28 cellular contexts compared by ENCODE assay signal in the genomic region with DNA sequence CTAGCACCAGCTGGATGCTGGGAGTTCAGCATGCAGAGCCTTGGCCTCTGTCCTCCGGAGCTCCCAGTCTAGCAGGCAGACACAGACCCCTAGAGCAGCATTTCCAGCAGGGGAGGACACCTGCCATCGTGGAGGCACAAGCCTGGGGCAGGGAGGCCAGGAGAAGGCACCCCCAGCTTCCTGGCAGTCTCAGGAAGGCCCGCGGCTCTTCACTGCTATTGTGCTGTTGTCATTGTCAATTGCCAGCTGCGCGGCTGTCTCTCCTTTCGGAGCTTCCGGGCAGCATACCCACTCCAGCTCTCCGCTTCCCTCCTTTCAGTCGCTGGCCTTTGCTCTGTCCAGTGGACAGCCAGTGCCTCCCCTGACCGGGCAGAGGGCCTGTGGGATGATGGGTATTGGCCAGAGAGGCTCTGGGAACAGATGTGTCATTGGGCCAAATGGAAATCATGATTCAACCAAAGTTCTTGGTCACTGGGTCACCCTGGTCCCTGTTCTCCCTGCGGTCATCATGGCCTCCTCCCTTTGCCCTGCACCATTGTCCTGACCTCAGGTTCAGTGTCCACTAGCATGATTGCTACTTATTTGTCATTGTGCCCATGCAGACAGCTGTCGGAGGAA.
A peak's percentile ranks its signal among the peaks of the same experiment; 100 is the strongest.
DNase-seq lines count a peak whose midpoint lies in the region; FAIRE-seq and TF ChIP-seq lines count a peak whose summit lies in the region.
"Had no signal": no experiment of that assay in that cellular context is flagged by ENCODE, and none has a peak within 500 bp of the region (broad histone marks: within the 10 kb centered on the region; RNA-seq: fewer than 3 reads in every experiment).

No MANE protein-coding gene starts in this region.

- H3K27me3 ChIP-seq in iPS-15b (ENCODE audit: control insufficient read depth, insufficient read depth, low read length): no peaks in the 10 kb centered on the region
- no peaks in the 10 kb centered on the region for H3K27me3 ChIP-seq in neural progenitor cell
- H3K27me3 ChIP-seq: sigmoid colon had no signal

- H3K27me3 Mint-ChIP-seq in neural progenitor cell (ENCODE audit: insufficient read depth, low read depth): peaks cover 8% of the 10 kb centered on the region

- H3K4me1 Mint-ChIP-seq in neural progenitor cell: peaks cover 16% of the 10 kb centered on the region
- H3K4me1 Mint-ChIP-seq: activated CD4-positive, alpha-beta T cell treated with anti-CD3 and anti-CD28 coated beads, Interleukin-2, amount 10 ng/mL, durations not matched to agents 7 days and 5 days had no signal

- H3K36me3 Mint-ChIP-seq in neural progenitor cell: no peaks in the 10 kb centered on the region
- H3K36me3 Mint-ChIP-seq: activated naive CD4-positive, alpha-beta T cell treated with anti-CD3 and anti-CD28 coated beads, Interleukin-2, amount 50 U/mL, for 72 hours; CD8-positive, alpha-beta T cell had no signal

- peak overlapping the region; percentile 9 for H3K4me2 ChIP-seq in neural progenitor cell
- H3K4me2 ChIP-seq: SK-N-SH had no signal

- intact Hi-C loops in kidney (cut with DNase I): no loop called here

- H3K4me3 Mint-ChIP-seq in neural progenitor cell: no peak overlapping the region
- H3K4me3 Mint-ChIP-seq: activated CD4-positive, alpha-beta T cell treated with anti-CD3 and anti-CD28 coated beads, Interleukin-2, amount 10 ng/mL, durations not matched to agents 7 days and 5 days; CD8-positive, alpha-beta T cell; T-helper 2 cell treated with Interferon-gamma antibody and Interleukin-4, amounts not matched to agents 5 μg/mL and 100 μg/mL, for 36 hours; type B pancreatic cell had no signal

- H3K27ac ChIP-seq in neural progenitor cell: no peak overlapping the region
- H3K27ac ChIP-seq in kidney (ENCODE audit: low read depth in 2 of 2, low read length in 2 of 2): no peak overlapping the region
- H3K27ac ChIP-seq: sigmoid colon, VCaP had no signal

- H2AFZ ChIP-seq in neural progenitor cell (replicated peaks): peak overlapping the region; percentile 68

- no peaks in the 10 kb centered on the region for H4K20me1 ChIP-seq in neural progenitor cell (ENCODE audit: low read depth)

- no peaks in the 10 kb centered on the region for H3K36me3 ChIP-seq in iPS-15b (ENCODE audit: control insufficient read depth, insufficient read depth, low read length)
- H3K36me3 ChIP-seq in neural progenitor cell: no peaks in the 10 kb centered on the region
- no peaks in the 10 kb centered on the region for H3K36me3 ChIP-seq in kidney (ENCODE audit: control insufficient read depth in 1 of 2, insufficient read depth in 2 of 2, low read length in 2 of 2)
- H3K36me3 ChIP-seq: sigmoid colon had no signal

- H3K4me1 ChIP-seq in iPS-15b (ENCODE audit: control insufficient read depth, insufficient read depth, low read length): no peaks in the 10 kb centered on the region
- peaks cover under 1% of the 10 kb centered on the region for H3K4me1 ChIP-seq in neural progenitor cell
- H3K4me1 ChIP-seq in kidney (ENCODE audit: control insufficient read depth in 1 of 2, insufficient read depth in 1 of 2, low read depth in 1 of 2, low read length in 2 of 2): peaks cover 0 to 6% of the 10 kb centered on the region in 2 donors

- H3K9me3 ChIP-seq in iPS-15b (ENCODE audit: control insufficient read depth, insufficient read depth, low read length) (no peaks in the 10 kb centered on the region), neural progenitor cell (ENCODE audit: low read depth) (no peaks in the 10 kb centered on the region), kidney (ENCODE audit: control insufficient read depth in 1 of 2, low read length in 2 of 2) (no peaks in the 10 kb centered on the region)
- H3K9me3 ChIP-seq: sigmoid colon, SK-N-SH had no signal

- peak overlapping the region; percentile 47 for H3K9ac ChIP-seq in iPS-15b (ENCODE audit: low read depth, low read length)
- H3K9ac ChIP-seq in neural progenitor cell: no peak overlapping the region
- H3K9ac ChIP-seq in kidney (ENCODE audit: low read length in 2 of 2): no peak overlapping the region
- H3K9ac ChIP-seq: SK-N-SH had no signal

- H3K4me3 ChIP-seq in iPS-15b (ENCODE audit: low read depth, low read length) (no peak overlapping the region), neural progenitor cell (no peak overlapping the region), kidney (ENCODE audit: low read length in 2 of 2) (no peak overlapping the region)
- H3K4me3 ChIP-seq: sigmoid colon had no signal

- DNase-seq in ELF-1 (ENCODE audit: low read depth, low spot score) (peak; percentile 20), NCI-H69 (lab: John Stamatoyannopoulos, UW) (peak; percentile 8), neural progenitor cell (ENCODE audit: low spot score) (no peak), kidney (no peak), NCI-H524 treated with DMSO at 0.1 percent for 48 hours (lab: John Stamatoyannopoulos, UW) (no peak)
- no peak for DNase-seq in NK-92 treated with Interleukin-12 subunit alpha and Interleukin-12 subunit beta, amount 100 ng/mL, for 24 hours (lab: John Stamatoyannopoulos, UW)
- no peak for DNase-seq in activated naive CD4-positive, alpha-beta T cell (lab: John Stamatoyannopoulos, UW)
- DNase-seq: AML-193; CD8-positive, alpha-beta T cell; central memory CD4-positive, alpha-beta T cell; DMS 273 treated with DMSO at 0.1 percent for 48 hours; dorsolateral prefrontal cortex; NCI-H1048; NCI-H187 treated with DMSO at 0.1 percent for 48 hours; NCI-H748 treated with DMSO at 0.1 percent for 48 hours; sigmoid colon; stimulated activated CD4-positive, alpha-beta T cell treated with anti-CD3 and anti-CD28 coated beads, Interleukin-1b, Interleukin-23, amount 100 ng/mL, for 48 hours had no signal

- H3K9me3 Mint-ChIP-seq in neural progenitor cell: no peaks in the 10 kb centered on the region
- H3K9me3 Mint-ChIP-seq: activated CD4-positive, alpha-beta T cell treated with anti-CD3 and anti-CD28 coated beads, Interleukin-2, amount 10 ng/mL, durations not matched to agents 7 days and 5 days; activated naive CD4-positive, alpha-beta T cell treated with anti-CD3 and anti-CD28 coated beads, Interleukin-2, amount 50 U/mL, for 72 hours; CD8-positive, alpha-beta T cell; nephron; T-helper 2 cell treated with Interferon-gamma antibody and Interleukin-4, amounts not matched to agents 5 μg/mL and 100 μg/mL, for 36 hours; type B pancreatic cell had no signal

- FAIRE-seq in kidney (lab: Jason Lieb, UNC): no peak
- FAIRE-seq: GM18507, H54 had no signal

- TF ChIP-seq CTCF in neural progenitor cell (IDR thresholded peaks at IDR 0.05) (no peak), kidney (IDR thresholded peaks at IDR 0.05; ENCODE audit: borderline replicate concordance, extremely low read depth, insufficient read depth) (no peak)

- no peaks in the 10 kb centered on the region for H3K79me2 ChIP-seq in neural progenitor cell (ENCODE audit: low read depth)

- no peak overlapping the region for H3K27ac Mint-ChIP-seq in neural progenitor cell
- H3K27ac Mint-ChIP-seq: activated CD4-positive, alpha-beta T cell treated with anti-CD3 and anti-CD28 coated beads, Interleukin-2, amount 10 ng/mL, durations not matched to agents 7 days and 5 days; activated naive CD4-positive, alpha-beta T cell treated with anti-CD3 and anti-CD28 coated beads, Interleukin-2, amount 50 U/mL, for 72 hours; CD8-positive, alpha-beta T cell; nephron; progenitor cell of endocrine pancreas; T-helper 2 cell treated with Interferon-gamma antibody and Interleukin-4, amounts not matched to agents 5 μg/mL and 100 μg/mL, for 36 hours; type B pancreatic cell had no signal

- no peaks in the 10 kb centered on the region for H3F3A ChIP-seq in neural progenitor cell (ENCODE audit: low read depth)

Comparison
In these comparisons a context has a peak if more than half of its experiments do, and no peak if none do; other contexts are left out.
1. DNase-seq: peak in ELF-1 (single experiment) and NCI-H69 (single experiment); none in neural progenitor cell (single experiment), kidney (single experiment), NK-92 treated with Interleukin-12 subunit alpha and Interleukin-12 subunit beta, amount 100 ng/mL, for 24 hours (single experiment), NCI-H524 treated with DMSO at 0.1 percent for 48 hours (single experiment) and activated naive CD4-positive, alpha-beta T cell (0 of 4).